8 cellular contexts compared by ENCODE assay signal in the genomic region with DNA sequence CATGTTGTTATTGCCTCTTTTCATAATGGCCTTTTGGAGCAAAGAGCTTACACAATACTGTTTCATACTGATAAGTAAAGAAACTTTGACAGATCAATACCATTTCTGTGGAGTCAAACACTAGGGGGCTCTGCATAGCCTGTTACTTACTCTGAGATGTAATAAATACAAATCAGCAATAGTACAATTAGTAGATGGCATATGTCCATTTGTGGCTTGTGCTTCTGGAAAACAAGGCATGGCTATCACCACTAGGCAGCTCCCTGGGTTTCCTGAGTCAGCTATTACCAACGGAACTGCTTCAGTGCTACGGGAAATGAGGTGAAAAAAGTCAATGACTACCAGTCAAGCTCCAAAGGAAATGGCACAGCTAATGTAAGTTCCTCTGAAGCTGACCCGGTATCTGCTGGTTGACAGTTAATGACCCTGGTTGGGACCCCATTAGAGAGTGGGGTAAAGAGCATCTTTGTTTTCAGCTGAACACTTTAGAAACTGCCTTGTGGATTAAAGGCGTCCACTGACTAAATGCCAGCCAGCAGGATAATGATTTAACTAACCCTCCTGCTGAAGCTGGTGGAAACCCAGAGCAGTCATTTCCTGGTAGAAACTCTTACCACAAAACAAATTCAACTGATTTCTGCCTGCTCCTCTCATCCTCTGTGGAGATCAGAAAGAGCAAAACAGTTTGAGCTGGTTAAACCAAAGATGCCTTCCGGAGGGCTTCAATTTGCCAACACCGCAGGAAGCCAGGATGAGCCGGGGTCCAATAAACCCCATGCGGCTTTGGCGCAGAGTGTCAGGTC.
DNase-seq lines count a peak whose midpoint lies in the region; ATAC-seq and TF ChIP-seq lines count a peak whose summit lies in the region.

No MANE protein-coding gene starts in this region.

- peaks cover 14% of the 10 kb centered on the region for H3K4me1 ChIP-seq in adipocyte (ENCODE audit: control insufficient read depth, insufficient read depth, low read length)

- no peaks in the 10 kb centered on the region for H3K36me3 ChIP-seq in adipocyte (ENCODE audit: control insufficient read depth, insufficient read depth, low read length, severe bottlenecking)

- H3K9ac ChIP-seq in adipocyte (ENCODE audit: low read length), result no peak overlapping the region

- DNase-seq in GM03348 (ENCODE audit: low spot score) (peak; percentile 65), NB4 (ENCODE audit: low read depth) (peak; percentile 19), adipocyte (ENCODE audit: low read depth) (peak; percentile 58), left colon (no peak), ureter (ENCODE audit: low spot score) (no peak), NCI-H2107 treated with DMSO at 0.1 percent for 48 hours (lab: John Stamatoyannopoulos, UW; ENCODE audit: unreplicated experiment) (no peak)
- DNase-seq in activated CD4-positive, CD25-positive, alpha-beta regulatory T cell (lab: John Stamatoyannopoulos, UW), result no peak

- ATAC-seq in left colon, result peak; percentile 28
- ATAC-seq in HG02642 (IDR thresholded peaks at IDR 0.05; ENCODE audit: poor library complexity, unreplicated experiment), result no peak

- TF ChIP-seq POLR2A in NB4 (IDR thresholded peaks at IDR 0.05; ENCODE audit: extremely low read depth, insufficient read length), result no peak

- no peaks in the 10 kb centered on the region for H3K9me3 ChIP-seq in adipocyte (ENCODE audit: control insufficient read depth, low read length)

- intact Hi-C loops in left colon (cut with DNase I, micrococcal nuclease), result no loop called here

- TF ChIP-seq CTCF in NB4 (IDR thresholded peaks at IDR 0.05; ENCODE audit: low read depth, low read length), result peak; percentile 26

- H3K27me3 ChIP-seq in adipocyte (replicated peaks; ENCODE audit: control insufficient read depth, insufficient read depth, low read length), result no peaks in the 10 kb centered on the region

- no peak overlapping the region for H3K4me3 ChIP-seq in NB4 (ENCODE audit: low read depth, low read length)
- peak overlapping the region; percentile 4 for H3K4me3 ChIP-seq in adipocyte (ENCODE audit: low read length)

Comparison
In these comparisons a context has a peak if more than half of its experiments do, and no peak if none do; other contexts are left out.
1. DNase-seq: peak in GM03348 (single experiment), NB4 (single experiment) and adipocyte (single experiment); none in left colon (0 of 2), ureter (single experiment), NCI-H2107 treated with DMSO at 0.1 percent for 48 hours (single experiment) and activated CD4-positive, CD25-positive, alpha-beta regulatory T cell (0 of 4).